In genomic region chr1:219302697-219303096, GRCh38 we compare ENCODE assay signal across 20 cellular contexts.
A peak's percentile ranks its signal among the peaks of the same experiment; 100 is the strongest.
DNase-seq lines count a peak whose midpoint lies in the region; ATAC-seq, FAIRE-seq and TF ChIP-seq lines count a peak whose summit lies in the region.
"Had no signal": no experiment of that assay in that cellular context is flagged by ENCODE, and none has a peak within 500 bp of the region (broad histone marks: within the 10 kb centered on the region; RNA-seq: fewer than 3 reads in every experiment).

No MANE protein-coding gene starts in this region.

- no peak overlapping the region for H3K4me2 ChIP-seq in astrocyte (ENCODE audit: low read length)
- H3K4me2 ChIP-seq: PC-9 had no signal

- H3K4me1 Mint-ChIP-seq in HFFc6 (ENCODE audit: low read depth) (peaks cover 40% of the 10 kb centered on the region; the same call in 1 of the 2 replicates), astrocyte (ENCODE audit: low read depth, unreplicated experiment) (peaks cover 14% of the 10 kb centered on the region)

- no peak for TF ChIP-seq CTCF in HFFc6 (IDR thresholded peaks at IDR 0.05)
- TF ChIP-seq CTCF in astrocyte (IDR thresholded peaks at IDR 0.05; ENCODE audit: insufficient read depth, low read depth, low read length) = no peak

- H3K79me2 ChIP-seq in astrocyte (ENCODE audit: insufficient read depth, low read length) = no peaks in the 10 kb centered on the region

- H3K4me3 Mint-ChIP-seq in HFFc6 (no peak overlapping the region; the same call in 1 of the 2 replicates), astrocyte (ENCODE audit: unreplicated experiment) (no peak overlapping the region)

- ATAC-seq in HG03097 (IDR thresholded peaks at IDR 0.05; ENCODE audit: low FRiP score, unreplicated experiment) = no peak
- ATAC-seq in GM21423 (IDR thresholded peaks at IDR 0.05; ENCODE audit: unreplicated experiment) = no peak

- H3K27ac ChIP-seq in astrocyte (ENCODE audit: low read depth, low read length) = peak overlapping the region; percentile 92
- H3K27ac ChIP-seq: PC-9, RWPE1, SK-N-MC had no signal

- DNase-seq in HFFc6 (peak; percentile 48), astrocyte (ENCODE audit: low read depth) (peak; percentile 70), hepatic stellate cell (ENCODE audit: low spot score) (peak; percentile 22), NCI-H1092 (lab: John Stamatoyannopoulos, UW) (no peak), cerebellum (ENCODE audit: low spot score) (no peak)
- DNase-seq: BE2C, Kasumi-1, NCI-H1417, NCI-H1694 treated with DMSO at 0.1 percent for 48 hours, NCI-H2081 treated with DMSO at 0.1 percent for 48 hours, NCI-H446 treated with DMSO at 0.1 percent for 48 hours, NCI-H69, PC-9, SHP77 treated with DMSO at 0.1 percent for 48 hours had no signal

- peak; percentile 45 for FAIRE-seq in astrocyte (lab: Jason Lieb, UNC)
- FAIRE-seq: GM12891, H1 had no signal

- peaks cover under 1% of the 10 kb centered on the region; the same call in 1 of the 2 replicates for H3K36me3 Mint-ChIP-seq in HFFc6 (ENCODE audit: low read depth)
- no peaks in the 10 kb centered on the region for H3K36me3 Mint-ChIP-seq in astrocyte (ENCODE audit: low read depth, unreplicated experiment)

- H3K9me3 Mint-ChIP-seq in HFFc6 (peaks cover 6% of the 10 kb centered on the region), astrocyte (ENCODE audit: unreplicated experiment) (peaks cover 5% of the 10 kb centered on the region)

- H3K36me3 ChIP-seq in astrocyte (ENCODE audit: insufficient read depth, low read length) = no peaks in the 10 kb centered on the region
- H3K36me3 ChIP-seq: BE2C had no signal

- H3K27me3 Mint-ChIP-seq in HFFc6 (ENCODE audit: insufficient read depth) = peaks cover 3% of the 10 kb centered on the region; the same call in 1 of the 2 replicates
- no peaks in the 10 kb centered on the region for H3K27me3 Mint-ChIP-seq in astrocyte (ENCODE audit: low read depth, unreplicated experiment)

- H3K27me3 ChIP-seq in astrocyte (ENCODE audit: insufficient read depth, low read length) = no peaks in the 10 kb centered on the region
- H3K27me3 ChIP-seq: BE2C had no signal

- no peak overlapping the region for H3K4me3 ChIP-seq in astrocyte (ENCODE audit: insufficient read depth, low read depth, low read length)
- H3K4me3 ChIP-seq: PC-9, SK-N-MC had no signal

- H3K4me1 ChIP-seq in astrocyte (ENCODE audit: insufficient read depth, low read length) = peaks cover 36% of the 10 kb centered on the region
- H3K4me1 ChIP-seq: BE2C had no signal

- no peak overlapping the region for H2AFZ ChIP-seq in astrocyte (ENCODE audit: low read depth, low read length)
- H2AFZ ChIP-seq: PC-9 had no signal

- H3K27ac Mint-ChIP-seq in HFFc6 (no peak overlapping the region; the same call in 1 of the 2 replicates), astrocyte (ENCODE audit: unreplicated experiment) (no peak overlapping the region)

- no peaks in the 10 kb centered on the region for H3K9me3 ChIP-seq in astrocyte (ENCODE audit: insufficient read depth, low read depth, low read length)
- H3K9me3 ChIP-seq: BE2C had no signal

- no peaks in the 10 kb centered on the region for H4K20me1 ChIP-seq in astrocyte (ENCODE audit: insufficient read depth, low read length)

- peak overlapping the region; percentile 36 for H3K9ac ChIP-seq in astrocyte (ENCODE audit: low read length)

Comparison
In these comparisons a context has a peak if more than half of its experiments do, and no peak if none do; other contexts are left out.
1. DNase-seq: peak in HFFc6 (single experiment), astrocyte (single experiment) and hepatic stellate cell (single experiment); none in NCI-H1092 (single experiment) and cerebellum (single experiment).